ENCODE assay signal across 9 cellular contexts in the genomic region with DNA sequence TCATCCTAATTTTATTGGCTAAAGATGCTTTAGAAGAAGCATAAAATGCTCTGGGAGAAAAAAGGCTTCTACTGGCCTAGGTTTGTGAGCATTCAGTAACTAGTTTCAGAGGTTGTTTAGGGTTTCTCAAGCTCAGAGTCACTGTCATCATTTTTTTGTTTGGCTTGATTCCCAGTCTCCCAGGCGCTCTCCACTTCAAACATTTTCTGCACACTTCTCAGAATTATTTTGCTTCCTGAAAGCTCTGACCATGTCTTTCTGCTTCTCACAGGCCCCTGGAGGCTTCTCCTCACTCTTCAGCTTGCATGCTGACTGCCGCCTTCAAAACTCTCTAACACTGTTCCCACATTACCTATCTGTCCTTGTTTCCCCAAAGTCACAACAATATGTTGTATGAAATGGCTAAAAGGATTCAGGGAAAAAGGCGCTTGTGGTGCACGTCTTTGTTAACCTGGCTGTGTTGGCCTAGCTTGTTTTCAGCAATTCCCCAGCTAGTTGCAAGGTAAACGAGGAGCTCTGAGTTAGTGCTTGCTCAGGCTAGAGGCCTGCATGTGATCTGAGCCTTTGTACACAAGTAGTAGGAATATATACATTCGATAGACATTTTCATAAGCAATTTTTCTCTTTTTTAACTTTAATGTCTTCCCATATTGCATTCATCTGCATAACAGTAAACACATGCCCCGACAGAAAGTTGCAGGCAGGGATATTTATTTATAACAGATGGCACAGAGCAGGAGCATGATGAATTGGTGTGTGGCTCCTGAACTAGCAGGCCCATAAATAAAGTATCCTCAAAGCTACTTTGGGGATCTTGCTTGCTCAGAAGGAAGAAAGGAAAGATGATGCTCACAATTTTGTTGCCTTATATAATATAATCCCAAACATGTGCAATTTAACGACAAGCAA.
DNase-seq lines count a peak whose midpoint lies in the region; ATAC-seq and TF ChIP-seq lines count a peak whose summit lies in the region.
"Had no signal": no experiment of that assay in that cellular context is flagged by ENCODE, and none has a peak within 500 bp of the region (broad histone marks: within the 10 kb centered on the region; RNA-seq: fewer than 3 reads in every experiment).

No MANE protein-coding gene starts in this region.

- H3K9ac ChIP-seq in iPS-20b (ENCODE audit: low read depth, low read length) = peak overlapping the region; percentile 8; the same call in 1 of the 2 replicates

- H3K36me3 ChIP-seq in iPS-20b (ENCODE audit: insufficient read depth, low read depth, low read length) = no peaks in the 10 kb centered on the region
- H3K36me3 ChIP-seq: pancreas had no signal

- DNase-seq in AG04450 (ENCODE audit: low read depth, low spot score) (no peak), HCEC 1CT (peak; percentile 34), astrocyte of the hippocampus (ENCODE audit: low read depth, low spot score) (peak; percentile 54), putamen (ENCODE audit: low spot score) (no peak)
- no peak for DNase-seq in activated CD8-positive, alpha-beta T cell treated with anti-CD3 and anti-CD28 coated beads, Interleukin-2, amount 10 ng/mL, durations not matched to agents 7 days and 5 days
- no peak for DNase-seq in activated CD4-positive, alpha-beta T cell treated with anti-CD3 and anti-CD28 coated beads for 1 hour
- DNase-seq: pancreas had no signal

- H3K27me3 Mint-ChIP-seq in activated CD8-positive, alpha-beta T cell treated with anti-CD3 and anti-CD28 coated beads, Interleukin-2, amount 10 ng/mL, durations not matched to agents 7 days and 5 days (ENCODE audit: low read depth) = peaks cover 2% of the 10 kb centered on the region

- no peak for ATAC-seq in activated CD8-positive, alpha-beta T cell treated with anti-CD3 and anti-CD28 coated beads, Interleukin-2, amount 10 ng/mL, durations not matched to agents 7 days and 5 days
- ATAC-seq in HG02678 (IDR thresholded peaks at IDR 0.05; ENCODE audit: unreplicated experiment) = no peak

- peaks cover 15% of the 10 kb centered on the region for H3K4me1 Mint-ChIP-seq in activated CD8-positive, alpha-beta T cell treated with anti-CD3 and anti-CD28 coated beads, Interleukin-2, amount 10 ng/mL, durations not matched to agents 7 days and 5 days (ENCODE audit: low read depth)

- no peaks in the 10 kb centered on the region for H3K36me3 Mint-ChIP-seq in activated CD8-positive, alpha-beta T cell treated with anti-CD3 and anti-CD28 coated beads, Interleukin-2, amount 10 ng/mL, durations not matched to agents 7 days and 5 days (ENCODE audit: low read depth)

- H3K27ac ChIP-seq in AG04450 (ENCODE audit: low read depth, low read length) (peak overlapping the region; percentile 41), iPS-20b (ENCODE audit: low read length) (no peak overlapping the region)

- POLR2A ChIA-PET in AG04450 (lab: Yijun Ruan, JAX) = no interaction called here
- POLR2A ChIA-PET in activated CD8-positive, alpha-beta T cell treated with anti-CD3 and anti-CD28 coated beads, Interleukin-2, amount 10 ng/mL, durations not matched to agents 7 days and 5 days (lab: Charles Lee) = no interaction called here

- H3K9me3 Mint-ChIP-seq in activated CD8-positive, alpha-beta T cell treated with anti-CD3 and anti-CD28 coated beads, Interleukin-2, amount 10 ng/mL, durations not matched to agents 7 days and 5 days (ENCODE audit: insufficient read depth) = no peaks in the 10 kb centered on the region

- no peaks in the 10 kb centered on the region; the same call in 1 of the 2 replicates for H3K9me3 ChIP-seq in AG04450 (ENCODE audit: control insufficient read depth, insufficient read depth, low read length)
- H3K9me3 ChIP-seq in iPS-20b (ENCODE audit: insufficient read depth, low read depth, low read length) = no peaks in the 10 kb centered on the region
- H3K9me3 ChIP-seq: pancreas had no signal

- CTCF ChIA-PET in AG04450 (lab: Charles Lee) = interaction anchor here (1.2 to 1.4 kb wide), 2 partner anchors 11 to 76 kb away, joined by 3 to 6 read pairs; no protein-coding TSS in a partner anchor
- CTCF ChIA-PET in activated CD8-positive, alpha-beta T cell treated with anti-CD3 and anti-CD28 coated beads, Interleukin-2, amount 10 ng/mL, durations not matched to agents 7 days and 5 days (lab: Charles Lee) = no interaction called here

- H3K4me3 Mint-ChIP-seq in activated CD8-positive, alpha-beta T cell treated with anti-CD3 and anti-CD28 coated beads, Interleukin-2, amount 10 ng/mL, durations not matched to agents 7 days and 5 days = no peak overlapping the region

- H3K4me3 ChIP-seq in AG04450 (ENCODE audit: low read depth, low read length) = no peak overlapping the region
- H3K4me3 ChIP-seq in iPS-20b (ENCODE audit: low read length) = no peak overlapping the region
- H3K4me3 ChIP-seq: pancreas had no signal

- no peaks in the 10 kb centered on the region; the same call in 1 of the 2 replicates for H3K4me1 ChIP-seq in iPS-20b (ENCODE audit: insufficient read depth, low read length)

- no peak for TF ChIP-seq CTCF in AG04450 (IDR thresholded peaks at IDR 0.05; ENCODE audit: low read depth, low read length)

- H3K27me3 ChIP-seq in AG04450 (ENCODE audit: control insufficient read depth, insufficient read depth, low read length) = no peaks in the 10 kb centered on the region
- no peaks in the 10 kb centered on the region for H3K27me3 ChIP-seq in iPS-20b (ENCODE audit: insufficient read depth, low read length)
- H3K27me3 ChIP-seq: pancreas had no signal

- H3K27ac Mint-ChIP-seq in activated CD8-positive, alpha-beta T cell treated with anti-CD3 and anti-CD28 coated beads, Interleukin-2, amount 10 ng/mL, durations not matched to agents 7 days and 5 days = no peak overlapping the region

Comparison
In these comparisons a context has a peak if more than half of its experiments do, and no peak if none do; other contexts are left out.
1. DNase-seq: peak in HCEC 1CT (single experiment) and astrocyte of the hippocampus (single experiment); none in AG04450 (single experiment), putamen (single experiment), activated CD8-positive, alpha-beta T cell treated with anti-CD3 and anti-CD28 coated beads, Interleukin-2, amount 10 ng/mL, durations not matched to agents 7 days and 5 days (single experiment) and activated CD4-positive, alpha-beta T cell treated with anti-CD3 and anti-CD28 coated beads for 1 hour (single experiment).